20 cellular contexts compared by ENCODE assay signal in the genomic region with DNA sequence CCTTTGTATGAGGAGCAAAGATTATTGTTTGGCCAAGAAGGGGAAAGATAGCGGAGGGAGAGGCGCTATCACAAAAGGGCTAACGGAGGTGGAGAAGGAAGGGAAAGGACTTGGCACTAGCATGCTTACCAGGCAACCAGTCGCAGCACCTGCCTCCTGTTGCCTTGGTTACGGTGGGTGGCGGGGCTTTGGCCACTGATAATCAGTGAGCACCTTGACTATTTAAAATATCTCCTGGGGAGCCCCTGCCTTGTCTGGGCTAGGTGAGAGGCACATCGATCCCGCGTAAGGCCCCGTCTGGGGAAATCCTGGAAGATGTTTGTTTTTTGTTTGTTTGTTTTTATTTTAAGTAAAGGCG. TPM values are rescaled to one million over a fixed set of nuclear protein-coding genes. Genes with fewer than 3 reads are reported as not detected.
A peak's percentile ranks its signal among the peaks of the same experiment; 100 is the strongest.
DNase-seq lines count a peak whose midpoint lies in the region; TF ChIP-seq lines count a peak whose summit lies in the region.
"Had no signal": no experiment of that assay in that cellular context is flagged by ENCODE, and none has a peak within 500 bp of the region (broad histone marks: within the 10 kb centered on the region; RNA-seq: fewer than 3 reads in every experiment).

No MANE protein-coding gene starts in this region.

- H3K36me3 ChIP-seq in WERI-Rb-1: peaks cover 68% of the 10 kb centered on the region

- peaks cover 95% of the 10 kb centered on the region for H3K27me3 Mint-ChIP-seq in neural crest cell (ENCODE audit: low read depth)
- peaks cover 91% of the 10 kb centered on the region for H3K27me3 Mint-ChIP-seq in activated naive CD8-positive, alpha-beta T cell treated with anti-CD3 and anti-CD28 coated beads for 36 hours

- H3K4me3 Mint-ChIP-seq in neural crest cell: peak overlapping the region; percentile 78
- no peak overlapping the region for H3K4me3 Mint-ChIP-seq in activated naive CD8-positive, alpha-beta T cell treated with anti-CD3 and anti-CD28 coated beads for 36 hours
- H3K4me3 Mint-ChIP-seq: B cell, HFFc6 had no signal

- H3K9me3 Mint-ChIP-seq in neural crest cell: no peaks in the 10 kb centered on the region
- H3K9me3 Mint-ChIP-seq in activated naive CD8-positive, alpha-beta T cell treated with anti-CD3 and anti-CD28 coated beads for 36 hours: no peaks in the 10 kb centered on the region
- H3K9me3 Mint-ChIP-seq: HFFc6; naive thymus-derived CD8-positive, alpha-beta T cell had no signal

- in situ Hi-C loops in GM13977 (cut with MboI; ENCODE audit: low pct_unique_long_range_greater_than_20kb, low sequenced_read_pairs, unreplicated experiment): no loop called here

- no peak overlapping the region for H3K27ac Mint-ChIP-seq in neural crest cell (ENCODE audit: unreplicated experiment)
- H3K27ac Mint-ChIP-seq in activated naive CD8-positive, alpha-beta T cell treated with anti-CD3 and anti-CD28 coated beads for 36 hours: no peak overlapping the region
- H3K27ac Mint-ChIP-seq: B cell, HFFc6 had no signal

- H3K36me3 Mint-ChIP-seq in neural crest cell (ENCODE audit: low read depth): no peaks in the 10 kb centered on the region
- peaks cover 2% of the 10 kb centered on the region for H3K36me3 Mint-ChIP-seq in activated naive CD8-positive, alpha-beta T cell treated with anti-CD3 and anti-CD28 coated beads for 36 hours

- DNase-seq in DMS 273 (lab: John Stamatoyannopoulos, UW; ENCODE audit: unreplicated experiment) (peak; percentile 9), DMS 273 treated with DMSO at 0.1 percent for 48 hours (lab: John Stamatoyannopoulos, UW) (no peak), NCI-H1417 (lab: John Stamatoyannopoulos, UW) (peak; percentile 46 to 94 (median 87)), WERI-Rb-1 (no peak), neural crest cell (ENCODE audit: low read depth, low spot score) (no peak), GM13977 (ENCODE audit: low spot score) (no peak)
- DNase-seq in stimulated activated CD4-positive, alpha-beta T cell treated with anti-CD3 and anti-CD28 coated beads, Interleukin-15, amount 100 ng/mL, for 24 hours: no peak
- DNase-seq in activated naive CD8-positive, alpha-beta T cell treated with anti-CD3 and anti-CD28 coated beads for 36 hours: no peak
- DNase-seq: activated CD4-positive, alpha-beta T cell treated with anti-CD3 and anti-CD28 coated beads, Interleukin-2, amount 50 U/mL, for 1 hour; activated CD8-positive, alpha-beta memory T cell treated with anti-CD3 and anti-CD28 coated beads, Interleukin-2, amount 50 U/mL, for 48 hours; activated gamma-delta T cell treated with Interleukin-2 at 50 U/mL for 16 hours; HFFc6; mesenchymal stem cell; naive thymus-derived CD8-positive, alpha-beta T cell; NCI-H2029 treated with DMSO at 0.1 percent for 48 hours; psoas muscle; small intestine; stimulated activated CD4-positive, alpha-beta T cell treated with anti-CD3 and anti-CD28 coated beads, Interleukin-4, amount 100 ng/mL, for 4 hours had no signal

- H3K4me1 Mint-ChIP-seq in neural crest cell: peaks cover 60% of the 10 kb centered on the region
- peaks cover 12% of the 10 kb centered on the region for H3K4me1 Mint-ChIP-seq in activated naive CD8-positive, alpha-beta T cell treated with anti-CD3 and anti-CD28 coated beads for 36 hours

- peak overlapping the region; percentile 90 for H3K27ac ChIP-seq in WERI-Rb-1
- H3K27ac ChIP-seq: 22Rv1, psoas muscle had no signal

- TF ChIP-seq CTCF in WERI-Rb-1 (IDR thresholded peaks at IDR 0.05; ENCODE audit: low read depth, low read length) (no peak), neural crest cell (conservative IDR thresholded peaks at IDR 0.05) (no peak), GM13977 (IDR thresholded peaks at IDR 0.05; ENCODE audit: extremely low read depth, insufficient read depth, missing control alignments) (no peak)

- peak overlapping the region; percentile 85 for H3K4me3 ChIP-seq in WERI-Rb-1 (ENCODE audit: low read depth, low read length)
- H3K4me3 ChIP-seq: psoas muscle had no signal

- H3K27me3 ChIP-seq in WERI-Rb-1 (ENCODE audit: insufficient read depth, low read depth, severe bottlenecking): no peaks in the 10 kb centered on the region

- no peaks in the 10 kb centered on the region for H3K9me3 ChIP-seq in WERI-Rb-1 (ENCODE audit: severe bottlenecking)
- H3K9me3 ChIP-seq: psoas muscle had no signal

RNA-seq across cellular contexts. Expression of gene AEN, which starts 14.7 kb away (rescaled TPM):
- total RNA-seq in neural crest cell: 45.7 and 47.9 TPM in 2 replicates
- 10 to 100 TPM; 76.1 to 81.8 TPM for total RNA-seq in activated naive CD8-positive, alpha-beta T cell treated with anti-CD3 and anti-CD28 coated beads for 36 hours

RNA-seq across cellular contexts. Expression of gene ISG20, which starts 32.4 kb away (rescaled TPM):
- total RNA-seq in neural crest cell: 1.1 and 1.5 TPM in 2 replicates
- total RNA-seq in activated naive CD8-positive, alpha-beta T cell treated with anti-CD3 and anti-CD28 coated beads for 36 hours: 100 to 1,000 TPM; 108 to 110 TPM

RNA-seq across cellular contexts. Expression of gene DET1, which starts 59.9 kb away (rescaled TPM):
- total RNA-seq in neural crest cell: 14.0 and 16.1 TPM in 2 replicates
- 1 to 10 TPM; 1.8 to 2.1 TPM for total RNA-seq in activated naive CD8-positive, alpha-beta T cell treated with anti-CD3 and anti-CD28 coated beads for 36 hours

Comparison
In these comparisons a context has a peak if more than half of its experiments do, and no peak if none do; other contexts are left out.
1. DNase-seq: peak in DMS 273 (single experiment) and NCI-H1417 (3 of 3); none in DMS 273 treated with DMSO at 0.1 percent for 48 hours (single experiment), WERI-Rb-1 (single experiment), neural crest cell (single experiment), GM13977 (single experiment), stimulated activated CD4-positive, alpha-beta T cell treated with anti-CD3 and anti-CD28 coated beads, Interleukin-15, amount 100 ng/mL, for 24 hours (single experiment) and activated naive CD8-positive, alpha-beta T cell treated with anti-CD3 and anti-CD28 coated beads for 36 hours (single experiment).
2. RNA of gene ISG20, which starts 32.4 kb away (total RNA-seq): 108 to 110 TPM in activated naive CD8-positive, alpha-beta T cell treated with anti-CD3 and anti-CD28 coated beads for 36 hours; 1.1 to 1.5 TPM in neural crest cell; every median in the first group is over 10 times any median in the second.